1 cellular context compared by ENCODE assay signal in genomic region chr13:98984118-98984517, GRCh38.
A peak's percentile ranks its signal among the peaks of the same experiment; 100 is the strongest.
TF ChIP-seq lines count a peak whose summit lies in the region.

No MANE protein-coding gene starts in this region.

TF ChIP-seq in HepG2, 621 proteins besides CTCF, POLR2A, EP300 and RAD21 (continued from another document):
- no peak for TF ChIP-seq SNAPC4 (CRISPR knock-in tag; IDR thresholded peaks at IDR 0.05)
- peak; percentile 37; the same call in 1 of the 2 replicates for TF ChIP-seq ARID5B (CRISPR knock-in tag; IDR thresholded peaks at IDR 0.05)
- TF ChIP-seq ARID4A (CRISPR knock-in tag; IDR thresholded peaks at IDR 0.05; ENCODE audit: borderline replicate concordance), result no peak
- no peak for TF ChIP-seq FOXO1 (CRISPR knock-in tag; IDR thresholded peaks at IDR 0.05)
- TF ChIP-seq, protein P1, sequence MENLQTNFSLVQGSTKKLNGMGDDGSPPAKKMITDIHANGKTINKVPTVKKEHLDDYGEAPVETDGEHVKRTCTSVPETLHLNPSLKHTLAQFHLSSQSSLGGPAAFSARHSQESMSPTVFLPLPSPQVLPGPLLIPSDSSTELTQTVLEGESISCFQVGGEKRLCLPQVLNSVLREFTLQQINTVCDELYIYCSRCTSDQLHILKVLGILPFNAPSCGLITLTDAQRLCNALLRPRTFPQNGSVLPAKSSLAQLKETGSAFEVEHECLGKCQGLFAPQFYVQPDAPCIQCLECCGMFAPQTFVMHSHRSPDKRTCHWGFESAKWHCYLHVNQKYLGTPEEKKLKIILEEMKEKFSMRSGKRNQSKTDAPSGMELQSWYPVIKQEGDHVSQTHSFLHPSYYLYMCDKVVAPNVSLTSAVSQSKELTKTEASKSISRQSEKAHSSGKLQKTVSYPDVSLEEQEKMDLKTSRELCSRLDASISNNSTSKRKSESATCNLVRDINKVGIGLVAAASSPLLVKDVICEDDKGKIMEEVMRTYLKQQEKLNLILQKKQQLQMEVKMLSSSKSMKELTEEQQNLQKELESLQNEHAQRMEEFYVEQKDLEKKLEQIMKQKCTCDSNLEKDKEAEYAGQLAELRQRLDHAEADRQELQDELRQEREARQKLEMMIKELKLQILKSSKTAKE (CRISPR knock-in tag; IDR thresholded peaks at IDR 0.05; ENCODE audit: borderline replicate concordance), result no peak
- TF ChIP-seq, protein P2, sequence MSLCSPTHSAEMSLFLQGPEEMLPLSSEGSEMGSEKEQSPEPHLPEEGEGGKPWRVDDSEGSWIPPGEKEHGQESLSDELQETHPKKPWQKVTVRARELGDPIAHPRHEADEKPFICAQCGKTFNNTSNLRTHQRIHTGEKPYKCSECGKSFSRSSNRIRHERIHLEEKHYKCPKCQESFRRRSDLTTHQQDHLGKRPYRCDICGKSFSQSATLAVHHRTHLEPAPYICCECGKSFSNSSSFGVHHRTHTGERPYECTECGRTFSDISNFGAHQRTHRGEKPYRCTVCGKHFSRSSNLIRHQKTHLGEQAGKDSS (CRISPR knock-in tag; IDR thresholded peaks at IDR 0.05; ENCODE audit: borderline replicate concordance, low read depth), result no peak
- peak; percentile 81 for TF ChIP-seq HHEX (CRISPR knock-in tag; IDR thresholded peaks at IDR 0.05)
- TF ChIP-seq FOXP4 (CRISPR knock-in tag; IDR thresholded peaks at IDR 0.05), result peak; percentile 58
- 0 out of 2 replicates have a peak, but pooled peaks have one; percentile 33 for TF ChIP-seq GATAD2A (CRISPR knock-in tag; IDR thresholded peaks at IDR 0.05)
- no peak for TF ChIP-seq MYNN (CRISPR knock-in tag; IDR thresholded peaks at IDR 0.05; ENCODE audit: low read depth)
- peak; percentile 15; the same call in 1 of the 2 replicates for TF ChIP-seq SOX5 (CRISPR knock-in tag; IDR thresholded peaks at IDR 0.05; ENCODE audit: borderline replicate concordance)
- 0 out of 2 replicates have a peak, but pooled peaks have one; percentile 13 for TF ChIP-seq RARA (CRISPR knock-in tag; IDR thresholded peaks at IDR 0.05)
- peak; percentile 64 for TF ChIP-seq FOSL2 (CRISPR knock-in tag; IDR thresholded peaks at IDR 0.05)
- no peak for TF ChIP-seq FOXP1 (IDR thresholded peaks at IDR 0.05)
- TF ChIP-seq FOXP1 (CRISPR knock-in tag; IDR thresholded peaks at IDR 0.05), result peak; percentile 78
- TF ChIP-seq ZNF674 (CRISPR knock-in tag; IDR thresholded peaks at IDR 0.05; ENCODE audit: low read depth), result no peak
- 0 out of 2 replicates have a peak, but pooled peaks have one; percentile 30 for TF ChIP-seq FOXK1 (CRISPR knock-in tag; IDR thresholded peaks at IDR 0.05; ENCODE audit: borderline replicate concordance, low read depth)
- no peak for TF ChIP-seq HMGA1 (CRISPR knock-in tag; conservative IDR thresholded peaks at IDR 0.05)
- no peak for TF ChIP-seq ZNF816 (CRISPR knock-in tag; IDR thresholded peaks at IDR 0.05; ENCODE audit: borderline replicate concordance)
- TF ChIP-seq FOXA3 (CRISPR knock-in tag; IDR thresholded peaks at IDR 0.05), result peak; percentile 82
